1 cellular context compared by ENCODE assay signal in genomic region chr5:173028811-173029327, GRCh38.
TF ChIP-seq lines count a peak whose summit lies in the region.

No MANE protein-coding gene starts in this region.

TF ChIP-seq in K562, 482 proteins besides CTCF, POLR2A, EP300 and RAD21:
- TF ChIP-seq ELF4 (CRISPR knock-in tag; IDR thresholded peaks at IDR 0.05) (no peak), HDAC2 (IDR thresholded peaks at IDR 0.05) (no peak), TBP (optimal IDR thresholded peaks at IDR 0.05; ENCODE audit: low read depth, low read length) (no peak), YBX1 (IDR thresholded peaks at IDR 0.05) (no peak)
